ENCODE assay signal across 8 cellular contexts in the genomic region with DNA sequence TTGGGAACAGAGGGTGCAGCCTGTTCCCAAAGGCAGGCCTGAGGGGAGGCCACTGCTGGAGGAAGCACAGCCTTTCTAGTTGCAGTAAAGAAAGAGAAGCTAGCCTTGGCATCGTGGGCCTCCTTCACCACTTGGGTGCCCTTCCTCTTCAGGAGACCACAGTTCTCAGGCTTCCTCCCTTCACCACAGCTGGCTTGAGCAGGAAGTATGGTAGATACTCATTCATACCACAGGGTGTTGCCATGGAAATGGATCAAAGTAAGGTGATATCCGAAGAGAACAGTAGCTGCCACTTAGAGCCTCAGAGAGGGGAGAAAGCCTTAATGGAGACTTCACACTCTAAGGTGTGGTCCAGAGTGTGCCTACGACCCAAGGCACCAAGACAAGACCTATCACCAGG.
DNase-seq lines count a peak whose midpoint lies in the region; ATAC-seq and TF ChIP-seq lines count a peak whose summit lies in the region.

No MANE protein-coding gene starts in this region.

- peak; percentile 53 for ATAC-seq in GM19035 (IDR thresholded peaks at IDR 0.05; ENCODE audit: unreplicated experiment)
- peak; percentile 67 for ATAC-seq in HG02981 (IDR thresholded peaks at IDR 0.05; ENCODE audit: unreplicated experiment)

- H3K9ac ChIP-seq in colonic mucosa (ENCODE audit: low read depth in 2 of 2, low read length in 2 of 2) (no peak overlapping the region), smooth muscle cell (ENCODE audit: low read depth) (no peak overlapping the region)

- TF ChIP-seq CTCF in colonic mucosa (IDR thresholded peaks at IDR 0.05) (no peak), smooth muscle cell (IDR thresholded peaks at IDR 0.05; ENCODE audit: borderline replicate concordance, insufficient read depth, poor library complexity, severe bottlenecking) (no peak), endothelial cell (IDR thresholded peaks at IDR 0.05; ENCODE audit: unreplicated experiment) (no peak)

- H3K27ac ChIP-seq in colonic mucosa = no peak overlapping the region
- H3K27ac ChIP-seq in smooth muscle cell (ENCODE audit: low read depth) = no peak overlapping the region

- H3K4me3 Mint-ChIP-seq in endothelial cell (ENCODE audit: unreplicated experiment) = no peak overlapping the region

- no peak overlapping the region for H2AFZ ChIP-seq in smooth muscle cell (ENCODE audit: low read depth)

- 90% methylated on average over 3 of the region's 3 CpGs for WGBS in smooth muscle cell (ENCODE audit: low lambda C conversion rate)

- H3F3A ChIP-seq in smooth muscle cell (ENCODE audit: low read depth) = peaks cover 22% of the 10 kb centered on the region

- H3K27ac Mint-ChIP-seq in endothelial cell (ENCODE audit: unreplicated experiment) = no peak overlapping the region

- H3K4me3 ChIP-seq in colonic mucosa (no peak overlapping the region), smooth muscle cell (no peak overlapping the region)

- H3K4me1 Mint-ChIP-seq in endothelial cell (ENCODE audit: unreplicated experiment) = peaks cover 3% of the 10 kb centered on the region

- no peaks in the 10 kb centered on the region for H3K36me3 ChIP-seq in colonic mucosa
- H3K36me3 ChIP-seq in smooth muscle cell (ENCODE audit: low read depth) = no peaks in the 10 kb centered on the region

- H3K4me1 ChIP-seq in colonic mucosa (no peaks in the 10 kb centered on the region), smooth muscle cell (ENCODE audit: low read depth) (peaks cover 7% of the 10 kb centered on the region)

- H4K20me1 ChIP-seq in smooth muscle cell (ENCODE audit: low read depth) = no peaks in the 10 kb centered on the region

- no peaks in the 10 kb centered on the region for H3K27me3 ChIP-seq in colonic mucosa
- H3K27me3 ChIP-seq in smooth muscle cell (ENCODE audit: low read depth) = no peaks in the 10 kb centered on the region

- intact Hi-C loops in colonic mucosa (cut with DNase I) = no loop called here

- H3K9me3 Mint-ChIP-seq in endothelial cell (ENCODE audit: unreplicated experiment) = no peaks in the 10 kb centered on the region

- no peaks in the 10 kb centered on the region for H3K36me3 Mint-ChIP-seq in endothelial cell (ENCODE audit: low read depth, unreplicated experiment)

- H3K9me3 ChIP-seq in colonic mucosa = no peaks in the 10 kb centered on the region
- no peaks in the 10 kb centered on the region for H3K9me3 ChIP-seq in smooth muscle cell (replicated peaks; ENCODE audit: low read depth)

- peaks cover 2% of the 10 kb centered on the region for H3K27me3 Mint-ChIP-seq in endothelial cell (ENCODE audit: unreplicated experiment)

- H3K79me2 ChIP-seq in smooth muscle cell (ENCODE audit: low read depth) = no peaks in the 10 kb centered on the region

- DNase-seq in SKM-1 (lab: John Stamatoyannopoulos, UW; ENCODE audit: unreplicated experiment) = peak; percentile 64
- DNase-seq in colonic mucosa = peak; percentile 23
- DNase-seq in smooth muscle cell (lab: John Stamatoyannopoulos, UW; ENCODE audit: unreplicated experiment) = no peak
- DNase-seq in NCI-H2227 treated with DMSO at 0.1 percent for 48 hours (lab: John Stamatoyannopoulos, UW) = no peak
- DNase-seq in endothelial cell (ENCODE audit: low spot score) = no peak
- no peak for DNase-seq in NCI-H526 treated with DMSO at 0.1 percent for 48 hours (lab: John Stamatoyannopoulos, UW)

- no peak overlapping the region for H3K4me2 ChIP-seq in smooth muscle cell

Comparison
In these comparisons a context has a peak if more than half of its experiments do, and no peak if none do; other contexts are left out.
1. DNase-seq: peak in SKM-1 (single experiment) and colonic mucosa (single experiment); none in smooth muscle cell (single experiment), NCI-H2227 treated with DMSO at 0.1 percent for 48 hours (single experiment), endothelial cell (single experiment) and NCI-H526 treated with DMSO at 0.1 percent for 48 hours (single experiment).